Comparison of ENCODE assay signal across 1 cellular context in genomic region chr1:1658583-1659549, GRCh38.
TF ChIP-seq lines count a peak whose summit lies in the region.
"Not testable (repeated sequence)": the region's sequence is repeated elsewhere in the genome, so short reads cannot be mapped to it uniquely, and the experiment has no call there.

TSS of gene CDK11B (minus strand) at chr1:1659004. CDS start at chr1:1657485, 1,519 bp downstream.

TF ChIP-seq in HepG2, 621 proteins besides CTCF, POLR2A, EP300 and RAD21 (continued from another document):
- 0 out of 2 replicates have a peak, but pooled peaks have one; percentile 10 for TF ChIP-seq PATZ1 (CRISPR knock-in tag; IDR thresholded peaks at IDR 0.05)
- not testable (repeated sequence) for TF ChIP-seq SP1 (IDR thresholded peaks at IDR 0.05); HNF4G (CRISPR knock-in tag; IDR thresholded peaks at IDR 0.05; ENCODE audit: borderline replicate concordance, low read depth)
- TF ChIP-seq SP1 (CRISPR knock-in tag; IDR thresholded peaks at IDR 0.05) = peak; percentile 64; the same call in 1 of the 2 replicates
- peak; percentile 48; the same call in 1 of the 2 replicates for TF ChIP-seq HNF1B (CRISPR knock-in tag; IDR thresholded peaks at IDR 0.05)
- TF ChIP-seq SIN3A (IDR thresholded peaks at IDR 0.05; ENCODE audit: borderline replicate concordance, low read depth, low read length) = peak; percentile 33; the same call in 1 of the 2 replicates
- TF ChIP-seq HDAC2 (CRISPR knock-in tag; IDR thresholded peaks at IDR 0.05) = peak; percentile 65
- TF ChIP-seq ZNF687 (CRISPR knock-in tag; IDR thresholded peaks at IDR 0.05) = peak; percentile 67
- TF ChIP-seq HNF4G (IDR thresholded peaks at IDR 0.05; ENCODE audit: borderline replicate concordance, low read depth, low read length) = peak; percentile 22; the same call in 1 of the 2 replicates
- peak; percentile 70; the same call in 1 of the 2 replicates for TF ChIP-seq KDM2A (CRISPR knock-in tag; IDR thresholded peaks at IDR 0.05; ENCODE audit: borderline replicate concordance, low read depth)
- TF ChIP-seq THAP11 (CRISPR knock-in tag; IDR thresholded peaks at IDR 0.05) = peak; percentile 93
- TF ChIP-seq FOXA3 (CRISPR knock-in tag; IDR thresholded peaks at IDR 0.05) = 0 out of 2 replicates have a peak, but pooled peaks have one; percentile 35
- TF ChIP-seq THAP9 (CRISPR knock-in tag; IDR thresholded peaks at IDR 0.05; ENCODE audit: borderline replicate concordance) = peak; percentile 78; the same call in 1 of the 2 replicates
- TF ChIP-seq ZGPAT (CRISPR knock-in tag; IDR thresholded peaks at IDR 0.05) = peak; percentile 55
- TF ChIP-seq SAP130 (CRISPR knock-in tag; IDR thresholded peaks at IDR 0.05; ENCODE audit: low read depth) = peak; percentile 69
- TF ChIP-seq IRF2 (CRISPR knock-in tag; IDR thresholded peaks at IDR 0.05) = peak; percentile 23; the same call in 1 of the 2 replicates
- peak; percentile 53; the same call in 1 of the 2 replicates for TF ChIP-seq POLR2G (IDR thresholded peaks at IDR 0.05; ENCODE audit: low read depth, low read length)
- peak; percentile 99 for TF ChIP-seq ZBTB2 (CRISPR knock-in tag; IDR thresholded peaks at IDR 0.05; ENCODE audit: low read depth)
- peak; percentile 98 for TF ChIP-seq ATF1 (CRISPR knock-in tag; IDR thresholded peaks at IDR 0.05)
- peak in 1 of 2 experiments; percentile 69; a peak in 2 of 4 replicates for TF ChIP-seq HMGXB4 (CRISPR knock-in tag; IDR thresholded peaks at IDR 0.05; ENCODE audit: borderline replicate concordance in 1 of 2, low read depth in 1 of 2)
- TF ChIP-seq GATAD1 (CRISPR knock-in tag; IDR thresholded peaks at IDR 0.05) = peak; percentile 98
- TF ChIP-seq TFDP1 (CRISPR knock-in tag; IDR thresholded peaks at IDR 0.05; ENCODE audit: borderline replicate concordance) = peak; percentile 62; the same call in 1 of the 2 replicates
- peak; percentile 74; the same call in 1 of the 2 replicates for TF ChIP-seq YEATS2 (CRISPR knock-in tag; IDR thresholded peaks at IDR 0.05; ENCODE audit: borderline replicate concordance)
- peak; percentile 99 for TF ChIP-seq HOXA3 (CRISPR knock-in tag; IDR thresholded peaks at IDR 0.05)
- TF ChIP-seq PHF8 (CRISPR knock-in tag; IDR thresholded peaks at IDR 0.05) = peak; percentile 72
- TF ChIP-seq CREB1 (IDR thresholded peaks at IDR 0.05) = peak; percentile 98
- peak; percentile 97 for TF ChIP-seq CREB1 (CRISPR knock-in tag; IDR thresholded peaks at IDR 0.05)
- TF ChIP-seq SIX4 (CRISPR knock-in tag; IDR thresholded peaks at IDR 0.05) = peak; percentile 28; the same call in 1 of the 2 replicates
- peak; percentile 99 for TF ChIP-seq ZBTB21 (CRISPR knock-in tag; IDR thresholded peaks at IDR 0.05)
- peak; percentile 73 for TF ChIP-seq RXRB (CRISPR knock-in tag; IDR thresholded peaks at IDR 0.05; ENCODE audit: borderline replicate concordance)
- peak; percentile 94 for TF ChIP-seq GABPB1 (CRISPR knock-in tag; IDR thresholded peaks at IDR 0.05)
- 0 out of 2 replicates have a peak, but pooled peaks have one; percentile 13 for TF ChIP-seq TAF1 (CRISPR knock-in tag; IDR thresholded peaks at IDR 0.05)
- peak; percentile 38; the same call in 1 of the 2 replicates for TF ChIP-seq UBTF (CRISPR knock-in tag; IDR thresholded peaks at IDR 0.05)
- TF ChIP-seq HCFC1 (IDR thresholded peaks at IDR 0.05; ENCODE audit: low read depth, low read length) = peak; percentile 68
- peak; percentile 62; the same call in 1 of the 2 replicates for TF ChIP-seq KMT2A (CRISPR knock-in tag; IDR thresholded peaks at IDR 0.05)
